In the genomic region with DNA sequence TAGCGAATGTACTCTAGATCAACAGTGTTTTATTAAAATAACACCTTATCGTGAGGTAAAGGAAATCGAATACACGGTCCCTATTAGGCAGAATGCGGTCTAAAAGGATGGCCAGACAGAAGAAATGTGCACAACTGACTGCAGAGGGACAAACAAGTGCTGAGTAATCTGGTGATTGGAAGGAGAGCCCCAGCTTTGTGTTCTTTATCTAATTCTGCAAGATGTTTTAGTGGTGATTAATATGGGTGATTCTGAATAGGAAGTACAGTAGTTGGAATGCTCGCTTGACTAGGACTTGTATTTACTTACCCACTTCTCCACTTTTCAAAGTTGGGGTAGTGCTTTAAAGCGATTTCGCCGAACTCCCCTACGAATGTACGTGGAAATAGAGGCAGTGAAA, we compare ENCODE assay signal across 8 cellular contexts. TPM values are rescaled to one million over a fixed set of nuclear protein-coding genes. Genes with fewer than 3 reads are reported as not detected.
DNase-seq lines count a peak whose midpoint lies in the region; ATAC-seq and TF ChIP-seq lines count a peak whose summit lies in the region.

No MANE protein-coding gene starts in this region.

- 0 to 47% methylated on average over 4 to 11 of the region's 11 CpGs for WGBS in transverse colon (ENCODE audit: low coverage in 1 of 2), 2 donors

- no peaks in the 10 kb centered on the region for H3K9me3 ChIP-seq in left lung
- H3K9me3 ChIP-seq in transverse colon, result no peaks in the 10 kb centered on the region

- H3K27me3 ChIP-seq in left lung (no peaks in the 10 kb centered on the region), transverse colon (no peaks in the 10 kb centered on the region)

- TF ChIP-seq EP300 in transverse colon (IDR thresholded peaks at IDR 0.05; ENCODE audit: low read depth), result no peak

- ATAC-seq in left lung (peak; percentile 16), left lobe of liver (no peak), GM18907 (IDR thresholded peaks at IDR 0.05; ENCODE audit: unreplicated experiment) (no peak)

- H3K4me1 ChIP-seq in left lung (peaks cover 0 to 27% of the 10 kb centered on the region in 2 donors), transverse colon (peaks cover 0 to 19% (median 9%) of the 10 kb centered on the region in 4 donors)

- no peak for TF ChIP-seq POLR2A in transverse colon (IDR thresholded peaks at IDR 0.05)

- in situ Hi-C loops in astrocyte of the spinal cord (cut with HindIII; ENCODE audit: low sequenced_read_pairs), result no loop called here
- in situ Hi-C loops in transverse colon (cut with MboI; ENCODE audit: low pct_ligation_motif_present in 1 of 4, low pct_unique_long_range_greater_than_20kb in 1 of 4, low sequenced_read_pairs in 3 of 4), result no loop called here

- H3K36me3 ChIP-seq in left lung, result no peaks in the 10 kb centered on the region
- no peaks in the 10 kb centered on the region for H3K36me3 ChIP-seq in transverse colon

- H3K4me3 ChIP-seq in astrocyte of the spinal cord (ENCODE audit: low read depth, low read length) (peak overlapping the region; percentile 87), left lung (peak overlapping the region; percentile 48 to 62), transverse colon (peak overlapping the region; percentile 48 to 82 (median 66))

- TF ChIP-seq CTCF in astrocyte of the spinal cord (IDR thresholded peaks at IDR 0.05; ENCODE audit: low read depth, low read length) (no peak), left lung (IDR thresholded peaks at IDR 0.05) (no peak), transverse colon (IDR thresholded peaks at IDR 0.05) (no peak)

- intact Hi-C loops in left lung (cut with DNase I) (no loop called here), transverse colon (cut with DNase I; ENCODE audit: low total_unique reads) (no loop called here)

- peak; percentile 73 for DNase-seq in ELR (ENCODE audit: low read depth)
- DNase-seq in LoVo (ENCODE audit: low spot score), result peak; percentile 2
- peak; percentile 56 for DNase-seq in astrocyte of the spinal cord (ENCODE audit: low read depth, low spot score)
- DNase-seq in left lung, result no peak
- no peak for DNase-seq in transverse colon
- DNase-seq in left lobe of liver (ENCODE audit: low spot score), result no peak
- DNase-seq in ureter (ENCODE audit: low spot score), result no peak

- peak overlapping the region; percentile 93 to 96 for H3K27ac ChIP-seq in left lung
- peak overlapping the region; percentile 93 to 97 (median 96) for H3K27ac ChIP-seq in transverse colon

RNA-seq across cellular contexts. Expression of gene WDR44, which starts 1.2 kb away (rescaled TPM):
- total RNA-seq in left lung (10 to 100 TPM; 16.0 to 16.3 TPM), transverse colon (10 to 100 TPM; 10.8 to 31.2 (median 15.0) TPM), left lobe of liver (5.6 TPM), ureter (15.9 TPM)

Comparison
In these comparisons a context has a peak if more than half of its experiments do, and no peak if none do; other contexts are left out.
1. DNase-seq: peak in ELR (single experiment), LoVo (single experiment) and astrocyte of the spinal cord (single experiment); none in left lung (0 of 2), transverse colon (single experiment), left lobe of liver (single experiment) and ureter (single experiment).
2. Peak in every context shown above with its lines, with median percentiles within 50 percentile points of each other: H3K4me3 ChIP-seq.